ENCODE assay signal across 19 cellular contexts in the genomic region with DNA sequence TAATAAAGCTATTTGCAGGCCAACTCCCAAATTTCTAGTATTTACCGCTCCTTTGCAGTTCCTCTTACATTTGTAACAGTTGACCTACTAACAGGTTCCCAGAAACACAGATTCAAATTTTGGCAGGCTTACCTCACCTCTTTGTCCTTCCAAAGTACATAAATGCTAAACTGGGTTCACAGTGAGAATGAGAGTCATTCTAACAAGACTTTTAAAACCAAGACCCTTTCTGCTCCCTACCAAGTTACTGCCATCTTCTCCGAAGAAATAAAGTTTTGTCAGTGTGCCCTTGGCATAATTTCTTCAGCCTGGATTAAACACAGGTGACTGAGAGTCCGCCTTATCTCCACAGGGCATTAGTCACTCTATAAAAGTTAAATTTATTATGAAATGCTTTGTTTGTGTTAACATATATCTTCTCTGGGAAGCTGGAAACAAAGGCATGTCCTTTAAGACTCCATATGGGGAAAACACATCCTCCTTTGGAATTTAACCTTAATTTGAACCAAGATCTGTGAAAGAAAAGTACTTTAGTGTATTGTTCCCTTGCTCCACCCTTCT. TPM values are rescaled to one million over a fixed set of nuclear protein-coding genes. Genes with fewer than 3 reads are reported as not detected.
DNase-seq lines count a peak whose midpoint lies in the region; ATAC-seq and TF ChIP-seq lines count a peak whose summit lies in the region.
"Had no signal": no experiment of that assay in that cellular context is flagged by ENCODE, and none has a peak within 500 bp of the region (broad histone marks: within the 10 kb centered on the region; RNA-seq: fewer than 3 reads in every experiment).

No MANE protein-coding gene starts in this region.

- CTCF ChIA-PET in mammary epithelial cell (lab: Charles Lee; ENCODE audit: low non-redundant PET), result no interaction called here

- intact Hi-C loops in mammary epithelial cell (cut with micrococcal nuclease), result no loop called here

- H3K4me2 ChIP-seq in mammary epithelial cell (ENCODE audit: insufficient read depth, low read depth, low read length), result peak overlapping the region; percentile 28

- DNase-seq in SIG-M5 treated with dmso at 0.1 percent for 504 hours (lab: John Stamatoyannopoulos, UW; ENCODE audit: unreplicated experiment), result peak; percentile 49
- no peak for DNase-seq in SIG-M5 (lab: John Stamatoyannopoulos, UW)
- peak; percentile 50 for DNase-seq in mammary epithelial cell
- DNase-seq in lung (ENCODE audit: low spot score), result no peak
- DNase-seq in OCI-M2 (lab: John Stamatoyannopoulos, UW; ENCODE audit: unreplicated experiment), result no peak
- DNase-seq in NCI-H524 treated with DMSO at 0.1 percent for 48 hours (lab: John Stamatoyannopoulos, UW), result no peak
- DNase-seq: activated naive CD4-positive, alpha-beta T cell treated with anti-CD3 and anti-CD28 coated beads for 36 hours; CD4-positive, alpha-beta T cell; gastrocnemius medialis; islet precursor cell; NCI-H1048; NCI-H2171 treated with DMSO at 0.1 percent for 48 hours; retina; stimulated activated CD4-positive, alpha-beta T cell treated with anti-CD3 and anti-CD28 coated beads, Interleukin-2, amount 100 ng/mL, for 48 hours; thyroid gland had no signal

- no peak overlapping the region for H3K4me3 ChIP-seq in mammary epithelial cell (replicated peaks in 1 of 3; ENCODE audit: insufficient read depth in 1 of 3, low read depth in 2 of 3, low read length in 3 of 3)
- no peak overlapping the region for H3K4me3 ChIP-seq in lung
- H3K4me3 ChIP-seq: cardiac muscle cell, gastrocnemius medialis, GM12878, thyroid gland had no signal

- in situ Hi-C loops in mammary epithelial cell (cut with MboI; ENCODE audit: low sequenced_read_pairs in 2 of 2), result no loop called here

- peak; percentile 44 for ATAC-seq in lung (ENCODE audit: insufficient read depth, low FRiP score)
- ATAC-seq in HG03439 (IDR thresholded peaks at IDR 0.05; ENCODE audit: unreplicated experiment), result no peak
- no peak for ATAC-seq in GM19035 (IDR thresholded peaks at IDR 0.05; ENCODE audit: unreplicated experiment)
- ATAC-seq: gastrocnemius medialis, GM12878 had no signal

- BruUV-seq in mammary epithelial cell (replicated peaks; lab: Mats Ljungman, UMichigan), result no TSS peak

- peak overlapping the region; percentile 19 for H2AFZ ChIP-seq in mammary epithelial cell (ENCODE audit: low read depth, low read length)

- H3K9ac ChIP-seq in mammary epithelial cell (ENCODE audit: insufficient read depth, low read length), result no peak overlapping the region

- 41% methylated on average over 3 of the region's 3 CpGs for WGBS in mammary epithelial cell (ENCODE audit: low coverage, missing lambda C conversion rate)
- WGBS in lung, 2 donors, result 39 to 52% methylated on average over 3 of the region's 3 CpGs

- H4K20me1 ChIP-seq in mammary epithelial cell (ENCODE audit: insufficient read depth, low read length), result no peaks in the 10 kb centered on the region

- no peak overlapping the region for H3K27ac ChIP-seq in mammary epithelial cell (ENCODE audit: insufficient read depth, low read depth, low read length)
- no peak overlapping the region for H3K27ac ChIP-seq in lung (ENCODE audit: low read depth in 1 of 2, low read length in 1 of 2)
- H3K27ac ChIP-seq: cardiac muscle cell, gastrocnemius medialis, thyroid gland had no signal

- H3K9me3 ChIP-seq in mammary epithelial cell (replicated peaks; ENCODE audit: insufficient read depth, low read length), result no peaks in the 10 kb centered on the region
- no peaks in the 10 kb centered on the region for H3K9me3 ChIP-seq in lung (ENCODE audit: control insufficient read depth in 2 of 2, insufficient read depth in 1 of 2, low read length in 1 of 2)
- H3K9me3 ChIP-seq: gastrocnemius medialis, thyroid gland had no signal

- H3K36me3 ChIP-seq in mammary epithelial cell (ENCODE audit: insufficient read depth, low read length), result no peaks in the 10 kb centered on the region
- no peaks in the 10 kb centered on the region for H3K36me3 ChIP-seq in lung (ENCODE audit: control insufficient read depth in 2 of 2, insufficient read depth in 2 of 2, low read length in 2 of 2)
- H3K36me3 ChIP-seq: cardiac muscle cell, gastrocnemius medialis, thyroid gland had no signal

- H3K4me1 ChIP-seq in mammary epithelial cell (ENCODE audit: insufficient read depth, low read length) (peaks cover 4% of the 10 kb centered on the region), lung (ENCODE audit: control insufficient read depth in 2 of 2, insufficient read depth in 2 of 2, low read length in 2 of 2) (no peaks in the 10 kb centered on the region)
- H3K4me1 ChIP-seq: gastrocnemius medialis, thyroid gland had no signal

- dilution Hi-C loops in mammary epithelial cell (cut with HindIII; ENCODE audit: low sequenced_read_pairs), result no loop called here

- H3K79me2 ChIP-seq in mammary epithelial cell (ENCODE audit: insufficient read depth, low read length), result no peaks in the 10 kb centered on the region

- H3K27me3 ChIP-seq in mammary epithelial cell (ENCODE audit: insufficient read depth, low read length) (no peaks in the 10 kb centered on the region), lung (ENCODE audit: control insufficient read depth, insufficient read depth) (no peaks in the 10 kb centered on the region)
- H3K27me3 ChIP-seq: cardiac muscle cell, thyroid gland had no signal

- TF ChIP-seq CTCF in mammary epithelial cell (conservative IDR thresholded peaks at IDR 0.05 in 1 of 2, IDR thresholded peaks at IDR 0.05 in 1 of 2; ENCODE audit: extremely low read depth in 1 of 2, insufficient read depth in 1 of 2, low read depth in 1 of 2, low read length in 2 of 2) (no peak), lung (IDR thresholded peaks at IDR 0.05; ENCODE audit: control extremely low read depth, extremely low read depth) (no peak)

RNA-seq across cellular contexts. Expression of a gene that starts 28.2 kb away (rescaled TPM):
- total RNA-seq in mammary epithelial cell (under 1 TPM; 0.17 to 0.33 TPM), lung (10 to 100 TPM; 31.7 to 67.2 TPM)
- polyA plus RNA-seq in mammary epithelial cell (0.09 TPM), lung (10 to 100 TPM; 14.3 to 15.5 TPM)
- polyA minus RNA-seq in mammary epithelial cell, result not detected
- total RNA-seq: activated naive CD4-positive, alpha-beta T cell treated with anti-CD3 and anti-CD28 coated beads for 36 hours; cardiac muscle cell; CD4-positive, alpha-beta T cell had no signal

RNA-seq across cellular contexts. Expression of a gene that starts 28.5 kb away (rescaled TPM):
- total RNA-seq in mammary epithelial cell (not detected), lung (10 to 100 TPM in 1 of 2 donors, 1 to 10 TPM in 1; 6.5 to 34.4 TPM)
- polyA plus RNA-seq in mammary epithelial cell (not detected), lung (1 to 10 TPM in 1 of 2 donors, under 1 TPM in 1; 0.50 to 3.4 TPM)
- not detected for polyA minus RNA-seq in mammary epithelial cell
- total RNA-seq: activated naive CD4-positive, alpha-beta T cell treated with anti-CD3 and anti-CD28 coated beads for 36 hours; cardiac muscle cell; CD4-positive, alpha-beta T cell; gastrocnemius medialis; GM12878 had no signal
- polyA plus RNA-seq: cardiac muscle cell, GM12878 had no signal

Comparison
In these comparisons a context has a peak if more than half of its experiments do, and no peak if none do; other contexts are left out.
1. DNase-seq: peak in SIG-M5 treated with dmso at 0.1 percent for 504 hours (single experiment) and mammary epithelial cell (single experiment); none in SIG-M5 (single experiment), lung (single experiment), OCI-M2 (single experiment) and NCI-H524 treated with DMSO at 0.1 percent for 48 hours (single experiment).
2. RNA of a gene that starts 28.2 kb away (total RNA-seq): 31.7 to 67.2 TPM in lung; 0.17 to 0.33 TPM in mammary epithelial cell; every median in the first group is over 10 times any median in the second.
3. RNA of a gene that starts 28.5 kb away (total RNA-seq): 6.5 to 34.4 TPM in lung; not detected in mammary epithelial cell; every median in the first group is over 4 times any median in the second.